In genomic region chr18:3062798-3063563, GRCh38 we compare ENCODE assay signal across 8 cellular contexts. TPM values are rescaled to one million over a fixed set of nuclear protein-coding genes. Genes with fewer than 3 reads are reported as not detected.
A peak's percentile ranks its signal among the peaks of the same experiment; 100 is the strongest.
DNase-seq lines count a peak whose midpoint lies in the region; ATAC-seq and TF ChIP-seq lines count a peak whose summit lies in the region.

No MANE protein-coding gene starts in this region.

- H3K27me3 Mint-ChIP-seq in effector memory CD8-positive, alpha-beta T cell = no peaks in the 10 kb centered on the region

- H3K36me3 Mint-ChIP-seq in effector memory CD8-positive, alpha-beta T cell (ENCODE audit: insufficient read depth) = peaks cover 18% of the 10 kb centered on the region
- H3K36me3 Mint-ChIP-seq in stimulated activated effector memory CD8-positive, alpha-beta T cell treated with anti-CD3 and anti-CD28 coated beads, Interleukin-12 subunit alpha, Interleukin-12 subunit beta, amount 100 ng/mL, for 72 hours = peaks cover 22% of the 10 kb centered on the region

- peaks cover 44 to 74% of the 10 kb centered on the region in 2 donors for H3K4me1 Mint-ChIP-seq in effector memory CD8-positive, alpha-beta T cell (ENCODE audit: low read depth in 2 of 2)
- H3K4me1 Mint-ChIP-seq in stimulated activated effector memory CD8-positive, alpha-beta T cell treated with anti-CD3 and anti-CD28 coated beads, Interleukin-12 subunit alpha, Interleukin-12 subunit beta, amount 100 ng/mL, for 72 hours = peaks cover 60% of the 10 kb centered on the region

- ATAC-seq in GM18907 (IDR thresholded peaks at IDR 0.05; ENCODE audit: unreplicated experiment) = peak; percentile 44
- ATAC-seq in effector memory CD8-positive, alpha-beta T cell (replicated peaks) = no peak
- ATAC-seq in stimulated activated effector memory CD8-positive, alpha-beta T cell treated with anti-CD3 and anti-CD28 coated beads, Interleukin-12 subunit alpha, Interleukin-12 subunit beta, amount 100 ng/mL, for 72 hours = peak; percentile 45
- no peak for ATAC-seq in HG02610 (IDR thresholded peaks at IDR 0.05; ENCODE audit: unreplicated experiment)

- peak overlapping the region; percentile 95 to 100 for H3K27ac Mint-ChIP-seq in effector memory CD8-positive, alpha-beta T cell
- peak overlapping the region; percentile 4 for H3K27ac Mint-ChIP-seq in stimulated activated effector memory CD8-positive, alpha-beta T cell treated with anti-CD3 and anti-CD28 coated beads, Interleukin-12 subunit alpha, Interleukin-12 subunit beta, amount 100 ng/mL, for 72 hours

- peak overlapping the region; percentile 22 to 68 for H3K4me3 Mint-ChIP-seq in effector memory CD8-positive, alpha-beta T cell
- peak overlapping the region; percentile 31 for H3K4me3 Mint-ChIP-seq in stimulated activated effector memory CD8-positive, alpha-beta T cell treated with anti-CD3 and anti-CD28 coated beads, Interleukin-12 subunit alpha, Interleukin-12 subunit beta, amount 100 ng/mL, for 72 hours

- no peaks in the 10 kb centered on the region for H3K9me3 Mint-ChIP-seq in effector memory CD8-positive, alpha-beta T cell
- H3K9me3 Mint-ChIP-seq in stimulated activated effector memory CD8-positive, alpha-beta T cell treated with anti-CD3 and anti-CD28 coated beads, Interleukin-12 subunit alpha, Interleukin-12 subunit beta, amount 100 ng/mL, for 72 hours = no peaks in the 10 kb centered on the region

- TF ChIP-seq CTCF in AG09319 (IDR thresholded peaks at IDR 0.05; ENCODE audit: low read depth, low read length) = peak; percentile 83

- DNase-seq in AG09319 (ENCODE audit: extremely low read depth, low read depth) (peak; percentile 10), NCI-H2227 treated with DMSO at 0.1 percent for 48 hours (lab: John Stamatoyannopoulos, UW) (peak; percentile 27), mucosa of gallbladder (ENCODE audit: low spot score) (peak; percentile 42)
- peak; percentile 77 to 84 for DNase-seq in activated CD4-positive, alpha-beta T cell treated with anti-CD3 and anti-CD28 coated beads, Interleukin-2, amount 50 U/mL, for 48 hours
- DNase-seq in effector memory CD8-positive, alpha-beta T cell = peak; percentile 44 to 61 (median 55)
- DNase-seq in stimulated activated effector memory CD8-positive, alpha-beta T cell treated with anti-CD3 and anti-CD28 coated beads, Interleukin-12 subunit alpha, Interleukin-12 subunit beta, amount 100 ng/mL, for 72 hours (ENCODE audit: low spot score in 2 of 2) = peak; percentile 37 to 78

RNA-seq across cellular contexts. Expression of gene LPIN2, which starts 50.0 kb away (rescaled TPM):
- 190 TPM for total RNA-seq in mucosa of gallbladder

Comparison
In these comparisons a context has a peak if more than half of its experiments do, and no peak if none do; other contexts are left out.
1. DNase-seq: peak in every context shown above with its lines; median percentile 80 in activated CD4-positive, alpha-beta T cell treated with anti-CD3 and anti-CD28 coated beads, Interleukin-2, amount 50 U/mL, for 48 hours; 58 in stimulated activated effector memory CD8-positive, alpha-beta T cell treated with anti-CD3 and anti-CD28 coated beads, Interleukin-12 subunit alpha, Interleukin-12 subunit beta, amount 100 ng/mL, for 72 hours; 55 in effector memory CD8-positive, alpha-beta T cell; 42 in mucosa of gallbladder; 27 in NCI-H2227 treated with DMSO at 0.1 percent for 48 hours; 10 in AG09319.
2. ATAC-seq: peak in GM18907 (single experiment) and stimulated activated effector memory CD8-positive, alpha-beta T cell treated with anti-CD3 and anti-CD28 coated beads, Interleukin-12 subunit alpha, Interleukin-12 subunit beta, amount 100 ng/mL, for 72 hours (single experiment); none in effector memory CD8-positive, alpha-beta T cell (single experiment) and HG02610 (single experiment).